ENCODE assay signal across 1 cellular context in genomic region chr10:119688033-119688508, GRCh38.
TF ChIP-seq lines count a peak whose summit lies in the region.

No MANE protein-coding gene starts in this region.

TF ChIP-seq in K562, 482 proteins besides CTCF, POLR2A, EP300 and RAD21 (continued from another document and continues in another):
- TF ChIP-seq NKRF (IDR thresholded peaks at IDR 0.05; ENCODE audit: borderline replicate concordance), result no peak
- TF ChIP-seq ZNF274 (IDR thresholded peaks at IDR 0.05; ENCODE audit: borderline replicate concordance, low read depth, low read length), result no peak
- TF ChIP-seq DMBX1 (CRISPR knock-in tag; IDR thresholded peaks at IDR 0.05; ENCODE audit: borderline replicate concordance), result peak; percentile 93
- TF ChIP-seq DACH1 (IDR thresholded peaks at IDR 0.05; ENCODE audit: partially characterized antibody), result no peak
- no peak for TF ChIP-seq KLF10 (CRISPR knock-in tag; IDR thresholded peaks at IDR 0.05)
- TF ChIP-seq HDAC2 (IDR thresholded peaks at IDR 0.05), result no peak
- TF ChIP-seq, protein P1, sequence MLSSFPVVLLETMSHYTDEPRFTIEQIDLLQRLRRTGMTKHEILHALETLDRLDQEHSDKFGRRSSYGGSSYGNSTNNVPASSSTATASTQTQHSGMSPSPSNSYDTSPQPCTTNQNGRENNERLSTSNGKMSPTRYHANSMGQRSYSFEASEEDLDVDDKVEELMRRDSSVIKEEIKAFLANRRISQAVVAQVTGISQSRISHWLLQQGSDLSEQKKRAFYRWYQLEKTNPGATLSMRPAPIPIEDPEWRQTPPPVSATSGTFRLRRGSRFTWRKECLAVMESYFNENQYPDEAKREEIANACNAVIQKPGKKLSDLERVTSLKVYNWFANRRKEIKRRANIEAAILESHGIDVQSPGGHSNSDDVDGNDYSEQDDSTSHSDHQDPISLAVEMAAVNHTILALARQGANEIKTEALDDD (IDR thresholded peaks at IDR 0.05), result no peak
- TF ChIP-seq, protein P2, sequence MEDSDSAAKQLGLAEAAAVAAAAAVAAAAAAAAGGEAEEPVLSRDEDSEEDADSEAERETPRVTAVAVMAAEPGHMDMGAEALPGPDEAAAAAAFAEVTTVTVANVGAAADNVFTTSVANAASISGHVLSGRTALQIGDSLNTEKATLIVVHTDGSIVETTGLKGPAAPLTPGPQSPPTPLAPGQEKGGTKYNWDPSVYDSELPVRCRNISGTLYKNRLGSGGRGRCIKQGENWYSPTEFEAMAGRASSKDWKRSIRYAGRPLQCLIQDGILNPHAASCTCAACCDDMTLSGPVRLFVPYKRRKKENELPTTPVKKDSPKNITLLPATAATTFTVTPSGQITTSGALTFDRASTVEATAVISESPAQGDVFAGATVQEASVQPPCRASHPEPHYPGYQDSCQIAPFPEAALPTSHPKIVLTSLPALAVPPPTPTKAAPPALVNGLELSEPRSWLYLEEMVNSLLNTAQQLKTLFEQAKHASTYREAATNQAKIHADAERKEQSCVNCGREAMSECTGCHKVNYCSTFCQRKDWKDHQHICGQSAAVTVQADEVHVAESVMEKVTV (CRISPR knock-in tag; IDR thresholded peaks at IDR 0.05), result peak; percentile 43
- 0 out of 2 replicates have a peak, but pooled peaks have one; percentile 19 for TF ChIP-seq ZNF347 (CRISPR knock-in tag; IDR thresholded peaks at IDR 0.05; ENCODE audit: low read depth)
- TF ChIP-seq SRSF3 (IDR thresholded peaks at IDR 0.05; ENCODE audit: insufficient read depth, low read length), result no peak
- TF ChIP-seq ZBTB12 (CRISPR knock-in tag; IDR thresholded peaks at IDR 0.05), result peak; percentile 55; the same call in 1 of the 2 replicates
- TF ChIP-seq RFX5 (IDR thresholded peaks at IDR 0.05; ENCODE audit: low read depth, low read length), result no peak
- peak; percentile 85 for TF ChIP-seq IRF9 (tag; IDR thresholded peaks at IDR 0.05)
- no peak for TF ChIP-seq MXD1 (CRISPR knock-in tag; IDR thresholded peaks at IDR 0.05; ENCODE audit: borderline replicate concordance, poor library complexity, severe bottlenecking)
- TF ChIP-seq CEBPB (tag; IDR thresholded peaks at IDR 0.05), result peak; percentile 82
- no peak for TF ChIP-seq ZNF561 (CRISPR knock-in tag; conservative IDR thresholded peaks at IDR 0.05)
- no peak for TF ChIP-seq UBTF (IDR thresholded peaks at IDR 0.05; ENCODE audit: borderline replicate concordance in 1 of 2, low read depth in 2 of 2, low read length in 2 of 2)
- peak; percentile 91 for TF ChIP-seq ZNF449 (CRISPR knock-in tag; IDR thresholded peaks at IDR 0.05)
- no peak for TF ChIP-seq SIN3A (IDR thresholded peaks at IDR 0.05; ENCODE audit: borderline replicate concordance in 2 of 2, control insufficient read depth in 1 of 2, low read depth in 2 of 2, low read length in 2 of 2)
- TF ChIP-seq ZKSCAN8 (CRISPR knock-in tag; IDR thresholded peaks at IDR 0.05), result peak; percentile 90
- no peak for TF ChIP-seq TAF9B (IDR thresholded peaks at IDR 0.05; ENCODE audit: partially characterized antibody)
- TF ChIP-seq HLTF (IDR thresholded peaks at IDR 0.05), result no peak
- no peak for TF ChIP-seq CREM (IDR thresholded peaks at IDR 0.05; ENCODE audit: low read depth)
- no peak for TF ChIP-seq GTF2B (IDR thresholded peaks at IDR 0.05; ENCODE audit: extremely low read depth, insufficient read length)
- TF ChIP-seq FOXM1 (IDR thresholded peaks at IDR 0.05; ENCODE audit: low read depth), result no peak
- no peak for TF ChIP-seq FOXM1 (CRISPR knock-in tag; IDR thresholded peaks at IDR 0.05; ENCODE audit: low read depth)
- TF ChIP-seq ZNF766 (CRISPR knock-in tag; conservative IDR thresholded peaks at IDR 0.05), result peak; percentile 93
- TF ChIP-seq TSC22D4 (tag; IDR thresholded peaks at IDR 0.05), result no peak
- TF ChIP-seq, protein P3, sequence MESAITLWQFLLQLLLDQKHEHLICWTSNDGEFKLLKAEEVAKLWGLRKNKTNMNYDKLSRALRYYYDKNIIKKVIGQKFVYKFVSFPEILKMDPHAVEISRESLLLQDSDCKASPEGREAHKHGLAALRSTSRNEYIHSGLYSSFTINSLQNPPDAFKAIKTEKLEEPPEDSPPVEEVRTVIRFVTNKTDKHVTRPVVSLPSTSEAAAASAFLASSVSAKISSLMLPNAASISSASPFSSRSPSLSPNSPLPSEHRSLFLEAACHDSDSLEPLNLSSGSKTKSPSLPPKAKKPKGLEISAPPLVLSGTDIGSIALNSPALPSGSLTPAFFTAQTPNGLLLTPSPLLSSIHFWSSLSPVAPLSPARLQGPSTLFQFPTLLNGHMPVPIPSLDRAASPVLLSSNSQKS (CRISPR knock-in tag; IDR thresholded peaks at IDR 0.05), result no peak
- no peak for TF ChIP-seq SFPQ (IDR thresholded peaks at IDR 0.05; ENCODE audit: low read depth, low read length)
- no peak for TF ChIP-seq MYC (IDR thresholded peaks at IDR 0.05; ENCODE audit: low read depth, low read length)
- TF ChIP-seq MYC (CRISPR knock-in tag; IDR thresholded peaks at IDR 0.05; ENCODE audit: borderline replicate concordance, low read depth), result no peak
- no peak for TF ChIP-seq CAMTA2 (CRISPR knock-in tag; conservative IDR thresholded peaks at IDR 0.05)
- no peak for TF ChIP-seq CREBBP (IDR thresholded peaks at IDR 0.05; ENCODE audit: low read depth, low read length)
- no peak for TF ChIP-seq PCBP1 (IDR thresholded peaks at IDR 0.05; ENCODE audit: low read depth, low read length, poor library complexity, severe bottlenecking)
- TF ChIP-seq CSDE1 (IDR thresholded peaks at IDR 0.05), result no peak
- TF ChIP-seq RFX1 (IDR thresholded peaks at IDR 0.05), result peak; percentile 19; the same call in 1 of the 2 replicates
- TF ChIP-seq, protein P4, sequence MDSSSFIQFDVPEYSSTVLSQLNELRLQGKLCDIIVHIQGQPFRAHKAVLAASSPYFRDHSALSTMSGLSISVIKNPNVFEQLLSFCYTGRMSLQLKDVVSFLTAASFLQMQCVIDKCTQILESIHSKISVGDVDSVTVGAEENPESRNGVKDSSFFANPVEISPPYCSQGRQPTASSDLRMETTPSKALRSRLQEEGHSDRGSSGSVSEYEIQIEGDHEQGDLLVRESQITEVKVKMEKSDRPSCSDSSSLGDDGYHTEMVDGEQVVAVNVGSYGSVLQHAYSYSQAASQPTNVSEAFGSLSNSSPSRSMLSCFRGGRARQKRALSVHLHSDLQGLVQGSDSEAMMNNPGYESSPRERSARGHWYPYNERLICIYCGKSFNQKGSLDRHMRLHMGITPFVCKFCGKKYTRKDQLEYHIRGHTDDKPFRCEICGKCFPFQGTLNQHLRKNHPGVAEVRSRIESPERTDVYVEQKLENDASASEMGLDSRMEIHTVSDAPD (CRISPR knock-in tag; IDR thresholded peaks at IDR 0.05), result no peak
- TF ChIP-seq ZNF277 (CRISPR knock-in tag; IDR thresholded peaks at IDR 0.05; ENCODE audit: borderline replicate concordance), result no peak
- TF ChIP-seq ZNF41 (CRISPR knock-in tag; conservative IDR thresholded peaks at IDR 0.05), result peak; percentile 86
- TF ChIP-seq KAT8 (IDR thresholded peaks at IDR 0.05; ENCODE audit: low read depth), result no peak
- TF ChIP-seq ZBTB8A (IDR thresholded peaks at IDR 0.05; ENCODE audit: partially characterized antibody), result no peak
- no peak for TF ChIP-seq CBX8 (IDR thresholded peaks at IDR 0.05; ENCODE audit: borderline replicate concordance, extremely low read depth, low read depth, low read length, poor library complexity, severe bottlenecking)
- no peak for TF ChIP-seq BCOR (IDR thresholded peaks at IDR 0.05)
- TF ChIP-seq FOXK2 (conservative IDR thresholded peaks at IDR 0.05 in 1 of 2, IDR thresholded peaks at IDR 0.05 in 1 of 2; ENCODE audit: low read depth in 2 of 2), result no peak
- TF ChIP-seq ZNF197 (CRISPR knock-in tag; IDR thresholded peaks at IDR 0.05; ENCODE audit: low read depth), result peak; percentile 91
- TF ChIP-seq HIVEP1 (CRISPR knock-in tag; IDR thresholded peaks at IDR 0.05), result 0 out of 2 replicates have a peak, but pooled peaks have one; percentile 75
